Comparison of ENCODE assay signal across 22 cellular contexts in genomic region chr3:194974468-194975135, GRCh38.
DNase-seq lines count a peak whose midpoint lies in the region; TF ChIP-seq lines count a peak whose summit lies in the region.
"Had no signal": no experiment of that assay in that cellular context is flagged by ENCODE, and none has a peak within 500 bp of the region (broad histone marks: within the 10 kb centered on the region; RNA-seq: fewer than 3 reads in every experiment).

No MANE protein-coding gene starts in this region.

- peaks cover 28% of the 10 kb centered on the region for H3K27me3 Mint-ChIP-seq in osteocyte (ENCODE audit: unreplicated experiment)

- peaks cover 2% of the 10 kb centered on the region for H3K36me3 Mint-ChIP-seq in osteocyte (ENCODE audit: unreplicated experiment)
- H3K36me3 Mint-ChIP-seq: IgD-negative memory B cell had no signal

- H3K27ac ChIP-seq in VCaP, result peak overlapping the region; percentile 74
- no peak overlapping the region for H3K27ac ChIP-seq in A673 (ENCODE audit: low read depth, low read length, poor library complexity, severe bottlenecking)

- no peak overlapping the region for H3K4me3 Mint-ChIP-seq in osteocyte (ENCODE audit: unreplicated experiment)
- H3K4me3 Mint-ChIP-seq: CD4-positive, alpha-beta T cell; H9; HFFc6 had no signal

- no peak overlapping the region for H3K27ac Mint-ChIP-seq in osteocyte (ENCODE audit: unreplicated experiment)
- H3K27ac Mint-ChIP-seq: CD4-positive, alpha-beta T cell; H9; HFFc6 had no signal

- TF ChIP-seq CTCF in VCaP (conservative IDR thresholded peaks at IDR 0.05), result no peak
- no peak for TF ChIP-seq CTCF in osteocyte (IDR thresholded peaks at IDR 0.05)
- no peak for TF ChIP-seq CTCF in A673 (conservative IDR thresholded peaks at IDR 0.05; ENCODE audit: low read depth, low read length)

- peak; percentile 19 for DNase-seq in activated effector memory CD4-positive, alpha-beta T cell treated with anti-CD3 and anti-CD28 coated beads, Interleukin-2, amount 50 U/mL, for 16 hours
- DNase-seq in activated effector memory CD4-positive, alpha-beta T cell treated with Interleukin-2 at 50 U/mL for 16 hours, result no peak
- DNase-seq in osteocyte (ENCODE audit: extremely low spot score, unreplicated experiment) (peak; percentile 56), NCI-H748 (lab: John Stamatoyannopoulos, UW; ENCODE audit: unreplicated experiment) (no peak), A673 (ENCODE audit: low spot score) (no peak), NCI-H128 (lab: John Stamatoyannopoulos, UW; ENCODE audit: unreplicated experiment) (no peak)
- DNase-seq: BE2C; Caco-2; CD4-positive, alpha-beta T cell; DMS 273 treated with DMSO at 0.1 percent for 48 hours; DMS79 treated with DMSO at 0.1 percent for 48 hours; H9; HFFc6; NCI-H1417 treated with DMSO at 0.1 percent for 48 hours; NCI-H187; NCI-H446; NCI-H69; SIG-M5; SK-N-SH had no signal

- intact Hi-C loops in A673 (cut with micrococcal nuclease; ENCODE audit: unreplicated experiment), result no loop called here

- no peaks in the 10 kb centered on the region for H3K27me3 ChIP-seq in A673 (replicated peaks; ENCODE audit: insufficient read depth, low read depth, low read length, poor library complexity)
- H3K27me3 ChIP-seq: BE2C had no signal

- no TSS peak for BruUV-seq in A673 (replicated peaks; lab: Mats Ljungman, UMichigan)

- no peaks in the 10 kb centered on the region for H3K36me3 ChIP-seq in A673 (ENCODE audit: insufficient read depth, low read length, poor library complexity, severe bottlenecking)
- H3K36me3 ChIP-seq: BE2C had no signal

- no peak overlapping the region for H3K4me3 ChIP-seq in A673 (ENCODE audit: low read depth, low read length, poor library complexity, severe bottlenecking)
- H3K4me3 ChIP-seq: GM12878 had no signal

- CTCF ChIA-PET in A673 (lab: Charles Lee), result no interaction called here

- no peaks in the 10 kb centered on the region for H3K9me3 ChIP-seq in A673 (ENCODE audit: low read depth, low read length, poor library complexity, severe bottlenecking)
- H3K9me3 ChIP-seq: BE2C, SK-N-SH had no signal

- POLR2A ChIA-PET in A673 (lab: Charles Lee; ENCODE audit: low non-redundant PET), result interaction anchor here (0.6 kb wide), 1 partner anchor 133 kb away, joined by 3 read pairs; no protein-coding TSS in a partner anchor

- H3K4me1 ChIP-seq in A673 (ENCODE audit: insufficient read depth, low read length, poor library complexity, severe bottlenecking), result no peaks in the 10 kb centered on the region
- H3K4me1 ChIP-seq: BE2C, Caco-2 had no signal

- peaks cover 2% of the 10 kb centered on the region for H3K4me1 Mint-ChIP-seq in osteocyte (ENCODE audit: unreplicated experiment)
- H3K4me1 Mint-ChIP-seq: H9 had no signal

- H3K9me3 Mint-ChIP-seq in osteocyte (ENCODE audit: unreplicated experiment), result peaks cover 6% of the 10 kb centered on the region
- H3K9me3 Mint-ChIP-seq: HFFc6 had no signal

Comparison
In these comparisons a context has a peak if more than half of its experiments do, and no peak if none do; other contexts are left out.
1. DNase-seq: peak in activated effector memory CD4-positive, alpha-beta T cell treated with anti-CD3 and anti-CD28 coated beads, Interleukin-2, amount 50 U/mL, for 16 hours (single experiment) and osteocyte (single experiment); none in activated effector memory CD4-positive, alpha-beta T cell treated with Interleukin-2 at 50 U/mL for 16 hours (single experiment), NCI-H748 (single experiment), A673 (single experiment) and NCI-H128 (single experiment).